25 cellular contexts compared by ENCODE assay signal in genomic region chr6:40815731-40816130, GRCh38.
"Had no signal": no experiment of that assay in that cellular context is flagged by ENCODE, and none has a peak within 500 bp of the region (broad histone marks: within the 10 kb centered on the region; RNA-seq: fewer than 3 reads in every experiment).

No MANE protein-coding gene starts in this region.

- H3K4me3 ChIP-seq: coronary artery, dorsolateral prefrontal cortex, esophagus squamous epithelium, gastrocnemius medialis, heart right ventricle, left ventricle myocardium inferior, lower lobe of right lung, mucosa of descending colon had no signal

- H3K9me3 Mint-ChIP-seq: mesothelial cell of epicardium had no signal

- H3K27ac Mint-ChIP-seq: mesothelial cell of epicardium had no signal

- H3K4me3 Mint-ChIP-seq: mesothelial cell of epicardium had no signal

- DNase-seq: dermis blood vessel endothelial cell; dorsolateral prefrontal cortex; effector CD4-positive, alpha-beta T cell; effector memory CD4-positive, alpha-beta T cell; erythroblast; esophagus squamous epithelium; foreskin fibroblast; foreskin melanocyte; gastrocnemius medialis; glutamatergic neuron; head of caudate nucleus; heart right ventricle; hippocampal formation; kidney; kidney glomerular epithelial cell; left colon; left ventricle myocardium inferior; lower lobe of right lung; mesenchymal stem cell; mucosa of descending colon had no signal

- H3K27me3 ChIP-seq: dorsolateral prefrontal cortex, esophagus squamous epithelium, gastrocnemius medialis, heart right ventricle had no signal

- H3K36me3 Mint-ChIP-seq: mesothelial cell of epicardium had no signal

- ATAC-seq: esophagus mucosa, gastrocnemius medialis, left colon, left lobe of liver, lower lobe of right lung, mucosa of descending colon had no signal

- H3K4me1 ChIP-seq: esophagus squamous epithelium, heart right ventricle, left ventricle myocardium inferior, lower lobe of right lung had no signal

- H3K4me1 Mint-ChIP-seq: mesothelial cell of epicardium had no signal

- H3K36me3 ChIP-seq: esophagus squamous epithelium, gastrocnemius medialis, heart right ventricle, left ventricle myocardium inferior, lower lobe of right lung had no signal

- H3K27ac ChIP-seq: coronary artery, dorsolateral prefrontal cortex, epithelial cell of prostate, esophagus squamous epithelium, gastrocnemius medialis, heart right ventricle, left ventricle myocardium inferior, lower lobe of right lung had no signal

- H3K9me3 ChIP-seq: esophagus squamous epithelium, gastrocnemius medialis, heart right ventricle, left ventricle myocardium inferior, lower lobe of right lung, mucosa of descending colon had no signal
